9 cellular contexts compared by ENCODE assay signal in genomic region chrX:124232523-124233201, GRCh38.
DNase-seq lines count a peak whose midpoint lies in the region; ATAC-seq and TF ChIP-seq lines count a peak whose summit lies in the region.
"Had no signal": no experiment of that assay in that cellular context is flagged by ENCODE, and none has a peak within 500 bp of the region (broad histone marks: within the 10 kb centered on the region; RNA-seq: fewer than 3 reads in every experiment).

No MANE protein-coding gene starts in this region.

- H3K9me3 ChIP-seq in OCI-LY3 (ENCODE audit: insufficient read depth, low read length): no peaks in the 10 kb centered on the region
- H3K9me3 ChIP-seq in transverse colon: no peaks in the 10 kb centered on the region

- TF ChIP-seq EP300 in transverse colon (IDR thresholded peaks at IDR 0.05; ENCODE audit: low read depth): no peak

- TF ChIP-seq POLR2A in transverse colon (IDR thresholded peaks at IDR 0.05): no peak

- 44 to 47% methylated on average over 2 to 3 of the region's 3 CpGs for WGBS in transverse colon (ENCODE audit: low coverage in 1 of 2), 2 donors

- no peak overlapping the region for H3K9ac ChIP-seq in OCI-LY3 (ENCODE audit: low read length)

- H3K4me3 ChIP-seq in OCI-LY3 (ENCODE audit: low read length) (0 out of 2 replicates have a peak overlapping the region, but pooled peaks have one; percentile 14), transverse colon (no peak overlapping the region)

- peak overlapping the region; percentile 56 for H3K4me2 ChIP-seq in OCI-LY3 (ENCODE audit: low read length)

- in situ Hi-C loops in transverse colon (cut with MboI; ENCODE audit: low pct_ligation_motif_present in 1 of 4, low pct_unique_long_range_greater_than_20kb in 1 of 4, low sequenced_read_pairs in 3 of 4): no loop called here
- in situ Hi-C loops in GM13976 (cut with MboI; ENCODE audit: low sequenced_read_pairs, unreplicated experiment): no loop called here

- peak; percentile 63 for DNase-seq in activated CD4-positive, alpha-beta T cell treated with anti-CD3 and anti-CD28 coated beads for 48 hours
- no peak for DNase-seq in activated CD4-positive, alpha-beta T cell treated with anti-CD3 and anti-CD28 coated beads, Interleukin-2, amount 50 U/mL, for 1 hour
- DNase-seq in stimulated activated CD4-positive, alpha-beta T cell treated with anti-CD3 and anti-CD28 coated beads, Interleukin-2, amount 100 ng/mL, for 24 hours: peak; percentile 44 to 53
- no peak for DNase-seq in AG20443 (ENCODE audit: low spot score)
- DNase-seq in transverse colon: no peak
- no peak for DNase-seq in GM13976 (ENCODE audit: low spot score)
- DNase-seq: NCI-H1436 treated with DMSO at 0.1 percent for 48 hours had no signal

- TF ChIP-seq CTCF in OCI-LY3 (IDR thresholded peaks at IDR 0.05; ENCODE audit: low read depth, low read length) (no peak), transverse colon (IDR thresholded peaks at IDR 0.05) (no peak), GM13976 (IDR thresholded peaks at IDR 0.05; ENCODE audit: borderline replicate concordance, control extremely low read depth, extremely low read depth, insufficient read depth, missing control alignments) (no peak)

- H2AFZ ChIP-seq in OCI-LY3 (ENCODE audit: low read depth, low read length): no peak overlapping the region

- peak; percentile 94 for ATAC-seq in HG02884 (IDR thresholded peaks at IDR 0.05; ENCODE audit: unreplicated experiment)

- H3K79me2 ChIP-seq in OCI-LY3 (ENCODE audit: low read length): no peaks in the 10 kb centered on the region

- H3K27me3 ChIP-seq in OCI-LY3 (ENCODE audit: low read depth, low read length) (peaks cover 11% of the 10 kb centered on the region), transverse colon (no peaks in the 10 kb centered on the region)

- intact Hi-C loops in transverse colon (cut with DNase I; ENCODE audit: low total_unique reads): no loop called here

- H3K4me1 ChIP-seq in OCI-LY3 (ENCODE audit: low read length) (peaks cover 35% of the 10 kb centered on the region), transverse colon (no peaks in the 10 kb centered on the region)

- no peaks in the 10 kb centered on the region for H4K20me1 ChIP-seq in OCI-LY3 (ENCODE audit: insufficient read depth, low read length)

- H3K27ac ChIP-seq in OCI-LY3 (ENCODE audit: low read length) (no peak overlapping the region), transverse colon (no peak overlapping the region)

- no peaks in the 10 kb centered on the region for H3K36me3 ChIP-seq in OCI-LY3 (replicated peaks; ENCODE audit: low read depth, low read length)
- H3K36me3 ChIP-seq in transverse colon: no peaks in the 10 kb centered on the region

Comparison
In these comparisons a context has a peak if more than half of its experiments do, and no peak if none do; other contexts are left out.
1. DNase-seq: peak in activated CD4-positive, alpha-beta T cell treated with anti-CD3 and anti-CD28 coated beads for 48 hours (single experiment) and stimulated activated CD4-positive, alpha-beta T cell treated with anti-CD3 and anti-CD28 coated beads, Interleukin-2, amount 100 ng/mL, for 24 hours (2 of 2); none in activated CD4-positive, alpha-beta T cell treated with anti-CD3 and anti-CD28 coated beads, Interleukin-2, amount 50 U/mL, for 1 hour (single experiment), AG20443 (single experiment), transverse colon (single experiment) and GM13976 (single experiment).